Comparison of ENCODE assay signal across 8 cellular contexts in the genomic region with DNA sequence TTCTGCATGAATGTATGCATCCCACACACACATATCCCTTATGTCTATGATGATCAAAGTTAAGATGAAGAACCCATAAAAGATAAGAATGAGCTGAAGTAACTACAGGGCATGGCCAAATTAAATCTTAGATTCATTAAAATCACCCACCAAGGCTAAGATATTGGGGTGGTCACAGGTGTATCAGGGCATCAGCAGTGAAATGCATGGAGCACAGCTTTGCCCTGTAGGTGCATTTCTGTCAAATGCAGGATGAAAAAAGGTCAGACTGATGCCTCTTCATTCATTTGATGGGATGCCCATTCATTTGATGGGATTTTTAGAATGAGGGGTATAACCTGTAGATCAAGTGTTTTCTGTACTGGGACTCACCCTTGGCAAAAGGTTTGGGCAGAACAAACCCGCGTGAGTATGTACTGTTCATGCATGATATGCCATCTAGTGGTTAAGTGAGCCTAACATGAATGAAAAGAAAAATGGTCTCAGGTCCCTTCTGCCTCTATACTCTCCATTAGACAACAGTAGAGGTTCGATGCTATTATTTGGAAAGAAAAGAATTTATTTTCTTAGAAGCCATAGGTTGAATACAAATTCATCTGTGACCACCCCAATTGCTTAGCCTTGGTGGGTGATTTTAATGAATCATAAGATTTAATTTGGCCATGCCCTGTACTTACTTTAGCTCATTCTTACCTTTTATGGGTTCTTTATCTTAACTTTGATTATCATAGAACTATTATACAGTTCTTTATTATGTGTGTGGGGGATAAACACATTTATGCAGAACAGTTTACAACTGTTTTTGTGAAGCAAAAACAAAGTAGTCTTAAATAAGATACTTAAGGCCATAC. TPM values are rescaled to one million over a fixed set of nuclear protein-coding genes. Genes with fewer than 3 reads are reported as not detected.
DNase-seq lines count a peak whose midpoint lies in the region; ATAC-seq and FAIRE-seq lines count a peak whose summit lies in the region.

No MANE protein-coding gene starts in this region.

- ATAC-seq in GM18873 (IDR thresholded peaks at IDR 0.05; ENCODE audit: low FRiP score, unreplicated experiment) = peak; percentile 61
- peak; percentile 66 for ATAC-seq in HG03108 (IDR thresholded peaks at IDR 0.05; ENCODE audit: unreplicated experiment)
- ATAC-seq in activated naive CD8-positive, alpha-beta T cell treated with anti-CD3 and anti-CD28 coated beads, Interleukin-2, amount 50 U/mL, for 24 hours = peak; percentile 69
- ATAC-seq in left ventricle myocardium superior = peak; percentile 70
- no peak for ATAC-seq in HG03135 (IDR thresholded peaks at IDR 0.05; ENCODE audit: unreplicated experiment)

- H3K4me1 Mint-ChIP-seq in activated naive CD8-positive, alpha-beta T cell treated with anti-CD3 and anti-CD28 coated beads, Interleukin-2, amount 50 U/mL, for 24 hours = peaks cover 31% of the 10 kb centered on the region

- DNase-seq in DMS 273 (lab: John Stamatoyannopoulos, UW; ENCODE audit: unreplicated experiment) (peak; percentile 70), NCI-H226 (peak; percentile 36), left ventricle myocardium superior (no peak), small intestine (peak; percentile 71)
- DNase-seq in activated naive CD8-positive, alpha-beta T cell treated with anti-CD3 and anti-CD28 coated beads, Interleukin-2, amount 50 U/mL, for 24 hours = no peak

- H3K4me3 Mint-ChIP-seq in activated naive CD8-positive, alpha-beta T cell treated with anti-CD3 and anti-CD28 coated beads, Interleukin-2, amount 50 U/mL, for 24 hours = no peak overlapping the region

- no peak overlapping the region for H3K27ac ChIP-seq in small intestine (ENCODE audit: low read depth in 1 of 2, low read length in 1 of 2)

- H3K27me3 Mint-ChIP-seq in activated naive CD8-positive, alpha-beta T cell treated with anti-CD3 and anti-CD28 coated beads, Interleukin-2, amount 50 U/mL, for 24 hours = no peaks in the 10 kb centered on the region

- intact Hi-C loops in left ventricle myocardium superior (cut with micrococcal nuclease) = loop anchor here (5.0 kb wide), 1 partner anchor 412 kb away; no protein-coding TSS in a partner anchor

- H3K36me3 ChIP-seq in small intestine (ENCODE audit: control insufficient read depth in 2 of 2, insufficient read depth in 2 of 2, low read length in 2 of 2) = peaks cover 0 to 3% of the 10 kb centered on the region in 2 donors

- no peaks in the 10 kb centered on the region for H3K9me3 ChIP-seq in small intestine (ENCODE audit: control insufficient read depth, low read depth)

- H3K4me3 ChIP-seq in small intestine (ENCODE audit: low read depth in 1 of 2, low read length in 2 of 2) = no peak overlapping the region

- no peak overlapping the region for H3K27ac Mint-ChIP-seq in activated naive CD8-positive, alpha-beta T cell treated with anti-CD3 and anti-CD28 coated beads, Interleukin-2, amount 50 U/mL, for 24 hours

- no peaks in the 10 kb centered on the region for H3K4me1 ChIP-seq in small intestine (ENCODE audit: control insufficient read depth in 2 of 2, insufficient read depth in 1 of 2, low read depth in 1 of 2, low read length in 1 of 2)

- no peak for FAIRE-seq in small intestine (lab: Jason Lieb, UNC)

- H3K9me3 Mint-ChIP-seq in activated naive CD8-positive, alpha-beta T cell treated with anti-CD3 and anti-CD28 coated beads, Interleukin-2, amount 50 U/mL, for 24 hours = no peaks in the 10 kb centered on the region

- peaks cover 14% of the 10 kb centered on the region for H3K36me3 Mint-ChIP-seq in activated naive CD8-positive, alpha-beta T cell treated with anti-CD3 and anti-CD28 coated beads, Interleukin-2, amount 50 U/mL, for 24 hours (ENCODE audit: low read depth)

- no peaks in the 10 kb centered on the region for H3K27me3 ChIP-seq in small intestine (ENCODE audit: control insufficient read depth in 2 of 2, insufficient read depth in 2 of 2, low read length in 2 of 2)

- WGBS in small intestine, 3 donors = 6 to 19% (median 10%) methylated on average over 3 of the region's 3 CpGs

RNA-seq across cellular contexts. Expression of a gene that starts 43.2 kb away (rescaled TPM):
- 11.5 TPM for total RNA-seq in left ventricle myocardium superior
- 10 to 100 TPM; 14.0 to 43.8 (median 38.4) TPM for polyA plus RNA-seq in small intestine

Comparison
In these comparisons a context has a peak if more than half of its experiments do, and no peak if none do; other contexts are left out.
1. DNase-seq: peak in DMS 273 (single experiment), NCI-H226 (single experiment) and small intestine (single experiment); none in activated naive CD8-positive, alpha-beta T cell treated with anti-CD3 and anti-CD28 coated beads, Interleukin-2, amount 50 U/mL, for 24 hours (single experiment) and left ventricle myocardium superior (single experiment).